In the genomic region with DNA sequence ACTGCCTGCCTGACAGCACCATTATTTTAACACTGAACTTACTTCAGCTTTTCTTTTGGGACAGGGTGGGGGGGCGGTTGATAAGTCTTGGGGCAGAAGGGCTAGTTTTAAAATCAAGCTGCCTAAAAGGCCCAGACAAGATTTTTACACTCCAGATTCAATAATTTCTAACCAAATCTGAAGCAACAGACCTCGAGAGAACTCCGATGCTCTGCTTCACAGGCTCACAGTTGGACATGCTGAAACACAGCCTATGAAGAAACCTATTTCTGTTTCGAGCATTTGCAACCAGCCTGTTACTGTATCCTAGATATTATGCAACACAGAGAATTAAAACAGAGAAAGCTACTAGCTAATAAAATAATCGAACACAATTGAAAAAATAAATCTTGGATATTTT, we compare ENCODE assay signal across 19 cellular contexts. TPM values are rescaled to one million over a fixed set of nuclear protein-coding genes. Genes with fewer than 3 reads are reported as not detected.
DNase-seq lines count a peak whose midpoint lies in the region; ATAC-seq and TF ChIP-seq lines count a peak whose summit lies in the region.
"Had no signal": no experiment of that assay in that cellular context is flagged by ENCODE, and none has a peak within 500 bp of the region (broad histone marks: within the 10 kb centered on the region; RNA-seq: fewer than 3 reads in every experiment).

No MANE protein-coding gene starts in this region.

- H3K79me2 ChIP-seq in SK-N-SH (ENCODE audit: insufficient read depth), result no peaks in the 10 kb centered on the region

- H3K36me3 ChIP-seq in SK-N-SH (replicated peaks in 1 of 2; ENCODE audit: control insufficient read depth in 1 of 2, insufficient read depth in 2 of 2, low read length in 1 of 2), result no peaks in the 10 kb centered on the region
- no peaks in the 10 kb centered on the region for H3K36me3 ChIP-seq in endocrine pancreas (ENCODE audit: control insufficient read depth, insufficient read depth, low read length)
- H3K36me3 ChIP-seq: adrenal gland, cardiac muscle cell, esophagus squamous epithelium had no signal

- TF ChIP-seq CTCF in SK-N-SH (IDR thresholded peaks at IDR 0.05), result no peak

- DNase-seq in SK-N-SH (no peak), NCI-H69 (lab: John Stamatoyannopoulos, UW) (peak; percentile 77), amniotic stem cell (lab: John Stamatoyannopoulos, UW) (no peak), NCI-H1436 treated with DMSO at 0.1 percent for 48 hours (lab: John Stamatoyannopoulos, UW) (no peak)
- DNase-seq: activated gamma-delta T cell treated with Interleukin-2 at 50 U/mL for 16 hours; DMS53; esophagus squamous epithelium; stimulated activated CD4-positive, alpha-beta T cell treated with anti-CD3 and anti-CD28 coated beads, Interleukin-12 subunit alpha, Interleukin-12 subunit beta, amount 100 ng/mL, for 4 hours; T-helper 1 cell; testis had no signal

- peak overlapping the region; percentile 51; the same call in 1 of the 2 replicates for H3K4me2 ChIP-seq in SK-N-SH
- H3K4me2 ChIP-seq: KMS-11 had no signal

- H3K27me3 ChIP-seq in SK-N-SH (ENCODE audit: insufficient read depth) (no peaks in the 10 kb centered on the region), endocrine pancreas (ENCODE audit: control insufficient read depth, insufficient read depth, low read length) (no peaks in the 10 kb centered on the region)
- H3K27me3 ChIP-seq: adrenal gland, cardiac muscle cell, esophagus squamous epithelium, testis had no signal

- H3K9me3 ChIP-seq in SK-N-SH, result no peaks in the 10 kb centered on the region
- H3K9me3 ChIP-seq in endocrine pancreas (ENCODE audit: control insufficient read depth, low read length), result no peaks in the 10 kb centered on the region
- H3K9me3 ChIP-seq: adrenal gland, esophagus squamous epithelium, testis had no signal

- TF ChIP-seq EP300 in SK-N-SH (IDR thresholded peaks at IDR 0.05; ENCODE audit: borderline replicate concordance in 1 of 2, low read depth in 1 of 2, low read length in 1 of 2), result no peak

- peak overlapping the region; percentile 18 to 26; a peak in 2 of 4 replicates for H3K4me3 ChIP-seq in SK-N-SH (ENCODE audit: low read depth in 2 of 2, low read length in 1 of 2)
- H3K4me3 ChIP-seq in endocrine pancreas (ENCODE audit: control insufficient read depth, insufficient read depth, low read length), result peak overlapping the region; percentile 93
- H3K4me3 ChIP-seq: adrenal gland, cardiac muscle cell, esophagus squamous epithelium, testis had no signal

- peaks cover 0 to 16% of the 10 kb centered on the region in 2 experiments; a peak in 2 of 4 replicates for H3K4me1 ChIP-seq in SK-N-SH (ENCODE audit: control insufficient read depth in 1 of 2, insufficient read depth in 2 of 2, low read depth in 1 of 2, low read length in 1 of 2)
- H3K4me1 ChIP-seq in endocrine pancreas (ENCODE audit: control insufficient read depth, insufficient read depth, low read length), result peaks cover 6% of the 10 kb centered on the region
- H3K4me1 ChIP-seq: adrenal gland, esophagus squamous epithelium, testis had no signal

- H4K20me1 ChIP-seq in SK-N-SH (ENCODE audit: insufficient read depth), result no peaks in the 10 kb centered on the region

- ATAC-seq in SK-N-SH treated with all-trans-retinoic acid at 6 μM for 48 hours, result no peak
- no peak for ATAC-seq in GM19452 (IDR thresholded peaks at IDR 0.05; ENCODE audit: unreplicated experiment)
- ATAC-seq in GM21526 (IDR thresholded peaks at IDR 0.05; ENCODE audit: low FRiP score, unreplicated experiment), result no peak
- ATAC-seq: Right ventricle myocardium inferior had no signal

- POLR2A ChIA-PET in SK-N-SH (lab: Yijun Ruan, JAX), result interaction anchor here (0.6 to 5.7 kb wide), 23 partner anchors 8 to 854 kb away, joined by 3 to 42 read pairs (median 6); no protein-coding TSS in a partner anchor

- H3F3A ChIP-seq in SK-N-SH (replicated peaks; ENCODE audit: insufficient read depth), result no peaks in the 10 kb centered on the region

- H2AFZ ChIP-seq in SK-N-SH (ENCODE audit: low read depth), result no peak overlapping the region

- H3K27ac ChIP-seq in SK-N-SH (ENCODE audit: low read depth in 2 of 2, low read length in 1 of 2), result peak overlapping the region; percentile 34 to 100; a peak in 3 of 4 replicates
- H3K27ac ChIP-seq: adrenal gland, cardiac muscle cell, esophagus squamous epithelium, KMS-11, testis had no signal

- H3K9me2 ChIP-seq in SK-N-SH, result no peaks in the 10 kb centered on the region

- WGBS in SK-N-SH (ENCODE audit: low lambda C conversion rate), result 6% methylated on average over 5 of the region's 5 CpGs

- H3K9ac ChIP-seq in SK-N-SH, result no peak overlapping the region
- H3K9ac ChIP-seq in endocrine pancreas (ENCODE audit: control insufficient read depth, insufficient read depth, low read length), result peak overlapping the region; percentile 48
- H3K9ac ChIP-seq: KMS-11 had no signal

- TF ChIP-seq RAD21 in SK-N-SH (IDR thresholded peaks at IDR 0.05; ENCODE audit: low read length), result no peak

- CTCF ChIA-PET in SK-N-SH (lab: Yijun Ruan, JAX), result interaction anchor here (0.7 to 5.5 kb wide), 17 partner anchors 12 to 769 kb away, joined by 3 to 34 read pairs (median 3); no protein-coding TSS in a partner anchor

TF ChIP-seq in SK-N-SH, 30 proteins besides CTCF, POLR2A, EP300 and RAD21:
- no peak for TF ChIP-seq YY1 (IDR thresholded peaks at IDR 0.05; ENCODE audit: low read depth)
- TF ChIP-seq, protein P1, sequence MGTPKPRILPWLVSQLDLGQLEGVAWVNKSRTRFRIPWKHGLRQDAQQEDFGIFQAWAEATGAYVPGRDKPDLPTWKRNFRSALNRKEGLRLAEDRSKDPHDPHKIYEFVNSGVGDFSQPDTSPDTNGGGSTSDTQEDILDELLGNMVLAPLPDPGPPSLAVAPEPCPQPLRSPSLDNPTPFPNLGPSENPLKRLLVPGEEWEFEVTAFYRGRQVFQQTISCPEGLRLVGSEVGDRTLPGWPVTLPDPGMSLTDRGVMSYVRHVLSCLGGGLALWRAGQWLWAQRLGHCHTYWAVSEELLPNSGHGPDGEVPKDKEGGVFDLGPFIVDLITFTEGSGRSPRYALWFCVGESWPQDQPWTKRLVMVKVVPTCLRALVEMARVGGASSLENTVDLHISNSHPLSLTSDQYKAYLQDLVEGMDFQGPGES (IDR thresholded peaks at IDR 0.05; ENCODE audit: low read depth, low read length), result peak; percentile 5; the same call in 1 of the 2 replicates

TF ChIP-seq in SK-N-SH treated with all-trans-retinoic acid at 6 μM for 48 hours, 23 proteins besides CTCF, POLR2A, EP300 and RAD21 (continues in another document):
- TF ChIP-seq TCF4 (CRISPR knock-in tag; IDR thresholded peaks at IDR 0.05; ENCODE audit: borderline replicate concordance) (no peak), ZC3H10 (CRISPR knock-in tag; IDR thresholded peaks at IDR 0.05) (no peak), ZNF8 (CRISPR knock-in tag; IDR thresholded peaks at IDR 0.05) (no peak), ESRRG (CRISPR knock-in tag; IDR thresholded peaks at IDR 0.05) (no peak), GLIS3 (CRISPR knock-in tag; IDR thresholded peaks at IDR 0.05) (no peak), SNAI2 (CRISPR knock-in tag; IDR thresholded peaks at IDR 0.05) (no peak), ISL1 (CRISPR knock-in tag; IDR thresholded peaks at IDR 0.05) (no peak), PPARA (CRISPR knock-in tag; IDR thresholded peaks at IDR 0.05; ENCODE audit: borderline replicate concordance) (no peak), ARNTL (CRISPR knock-in tag; IDR thresholded peaks at IDR 0.05; ENCODE audit: borderline replicate concordance, low read depth) (no peak), ZNF70 (CRISPR knock-in tag; IDR thresholded peaks at IDR 0.05) (no peak), OSR1 (CRISPR knock-in tag; IDR thresholded peaks at IDR 0.05) (no peak), TOX (CRISPR knock-in tag; IDR thresholded peaks at IDR 0.05; ENCODE audit: borderline replicate concordance) (no peak)
- TF ChIP-seq, protein P2, sequence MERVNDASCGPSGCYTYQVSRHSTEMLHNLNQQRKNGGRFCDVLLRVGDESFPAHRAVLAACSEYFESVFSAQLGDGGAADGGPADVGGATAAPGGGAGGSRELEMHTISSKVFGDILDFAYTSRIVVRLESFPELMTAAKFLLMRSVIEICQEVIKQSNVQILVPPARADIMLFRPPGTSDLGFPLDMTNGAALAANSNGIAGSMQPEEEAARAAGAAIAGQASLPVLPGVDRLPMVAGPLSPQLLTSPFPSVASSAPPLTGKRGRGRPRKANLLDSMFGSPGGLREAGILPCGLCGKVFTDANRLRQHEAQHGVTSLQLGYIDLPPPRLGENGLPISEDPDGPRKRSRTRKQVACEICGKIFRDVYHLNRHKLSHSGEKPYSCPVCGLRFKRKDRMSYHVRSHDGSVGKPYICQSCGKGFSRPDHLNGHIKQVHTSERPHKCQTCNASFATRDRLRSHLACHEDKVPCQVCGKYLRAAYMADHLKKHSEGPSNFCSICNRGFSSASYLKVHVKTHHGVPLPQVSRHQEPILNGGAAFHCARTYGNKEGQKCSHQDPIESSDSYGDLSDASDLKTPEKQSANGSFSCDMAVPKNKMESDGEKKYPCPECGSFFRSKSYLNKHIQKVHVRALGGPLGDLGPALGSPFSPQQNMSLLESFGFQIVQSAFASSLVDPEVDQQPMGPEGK (CRISPR knock-in tag; IDR thresholded peaks at IDR 0.05; ENCODE audit: borderline replicate concordance), result no peak
- TF ChIP-seq, protein P3, sequence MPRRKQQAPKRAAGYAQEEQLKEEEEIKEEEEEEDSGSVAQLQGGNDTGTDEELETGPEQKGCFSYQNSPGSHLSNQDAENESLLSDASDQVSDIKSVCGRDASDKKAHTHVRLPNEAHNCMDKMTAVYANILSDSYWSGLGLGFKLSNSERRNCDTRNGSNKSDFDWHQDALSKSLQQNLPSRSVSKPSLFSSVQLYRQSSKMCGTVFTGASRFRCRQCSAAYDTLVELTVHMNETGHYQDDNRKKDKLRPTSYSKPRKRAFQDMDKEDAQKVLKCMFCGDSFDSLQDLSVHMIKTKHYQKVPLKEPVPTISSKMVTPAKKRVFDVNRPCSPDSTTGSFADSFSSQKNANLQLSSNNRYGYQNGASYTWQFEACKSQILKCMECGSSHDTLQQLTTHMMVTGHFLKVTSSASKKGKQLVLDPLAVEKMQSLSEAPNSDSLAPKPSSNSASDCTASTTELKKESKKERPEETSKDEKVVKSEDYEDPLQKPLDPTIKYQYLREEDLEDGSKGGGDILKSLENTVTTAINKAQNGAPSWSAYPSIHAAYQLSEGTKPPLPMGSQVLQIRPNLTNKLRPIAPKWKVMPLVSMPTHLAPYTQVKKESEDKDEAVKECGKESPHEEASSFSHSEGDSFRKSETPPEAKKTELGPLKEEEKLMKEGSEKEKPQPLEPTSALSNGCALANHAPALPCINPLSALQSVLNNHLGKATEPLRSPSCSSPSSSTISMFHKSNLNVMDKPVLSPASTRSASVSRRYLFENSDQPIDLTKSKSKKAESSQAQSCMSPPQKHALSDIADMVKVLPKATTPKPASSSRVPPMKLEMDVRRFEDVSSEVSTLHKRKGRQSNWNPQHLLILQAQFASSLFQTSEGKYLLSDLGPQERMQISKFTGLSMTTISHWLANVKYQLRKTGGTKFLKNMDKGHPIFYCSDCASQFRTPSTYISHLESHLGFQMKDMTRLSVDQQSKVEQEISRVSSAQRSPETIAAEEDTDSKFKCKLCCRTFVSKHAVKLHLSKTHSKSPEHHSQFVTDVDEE (CRISPR knock-in tag; IDR thresholded peaks at IDR 0.05), result no peak

RNA-seq across cellular contexts. Expression of a gene that starts 1.3 kb away (rescaled TPM):
- 0.20 and 1.2 TPM in 2 replicates for polyA plus RNA-seq in SK-N-SH (2012; rRNA removed)
- 0.80 and 1.00 TPM in 2 replicates for polyA plus RNA-seq in SK-N-SH (2012; cell fraction: cytosol; rRNA removed)
- 1.5 and 2.2 TPM in 2 replicates for polyA plus RNA-seq in SK-N-SH (2012; cell fraction: nucleus; rRNA removed)
- polyA plus RNA-seq: AG04450, cardiac muscle cell had no signal
